15 cellular contexts compared by ENCODE assay signal in the genomic region with DNA sequence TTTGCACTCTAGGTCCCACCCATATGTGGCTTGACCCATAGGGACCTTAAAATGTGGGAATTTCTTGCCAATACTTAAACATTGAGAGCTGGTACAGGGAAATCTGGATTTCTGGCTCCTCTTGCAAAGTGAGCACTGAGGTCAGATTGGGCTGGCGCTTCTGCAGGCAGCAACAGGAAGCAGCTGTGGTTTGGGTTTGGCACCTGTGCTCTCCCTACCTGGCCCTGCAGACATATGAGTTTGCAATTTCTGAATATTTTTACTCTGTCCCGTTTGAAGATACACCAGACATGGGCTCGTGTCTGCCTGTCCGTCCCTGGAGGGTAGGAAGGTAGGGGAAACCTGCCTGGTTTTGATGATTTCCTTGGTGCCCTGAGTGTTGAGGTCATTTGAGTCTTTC.
DNase-seq lines count a peak whose midpoint lies in the region; ATAC-seq lines count a peak whose summit lies in the region.
"Had no signal": no experiment of that assay in that cellular context is flagged by ENCODE, and none has a peak within 500 bp of the region (broad histone marks: within the 10 kb centered on the region; RNA-seq: fewer than 3 reads in every experiment).

No MANE protein-coding gene starts in this region.

- H3K4me3 Mint-ChIP-seq in activated naive CD8-positive, alpha-beta T cell treated with anti-CD3 and anti-CD28 coated beads, Interleukin-2, amount 10 ng/mL, durations not matched to agents 7 days and 5 days = peak overlapping the region; percentile 7
- no peak overlapping the region for H3K4me3 Mint-ChIP-seq in activated naive CD8-positive, alpha-beta T cell treated with anti-CD3 and anti-CD28 coated beads, Interleukin-2, amount 50 U/mL, for 24 hours
- H3K4me3 Mint-ChIP-seq in activated naive CD4-positive, alpha-beta T cell treated with anti-CD3 and anti-CD28 coated beads for 36 hours = no peak overlapping the region
- peak overlapping the region; percentile 16 for H3K4me3 Mint-ChIP-seq in stimulated activated memory B cell treated with anti-CD40 and anti-IgM and Interleukin-4, amounts not matched to agents 10 μg/mL and 1 μg/mL and 100 μg/mL, for 72 hours
- H3K4me3 Mint-ChIP-seq: endodermal cell had no signal

- ATAC-seq in activated naive CD8-positive, alpha-beta T cell treated with anti-CD3 and anti-CD28 coated beads, Interleukin-2, amount 10 ng/mL, durations not matched to agents 7 days and 5 days (ENCODE audit: low read depth) = peak; percentile 82
- no peak for ATAC-seq in activated naive CD8-positive, alpha-beta T cell treated with anti-CD3 and anti-CD28 coated beads, Interleukin-2, amount 50 U/mL, for 24 hours
- peak; percentile 90 for ATAC-seq in stimulated activated memory B cell treated with anti-CD40 and anti-IgM and Interleukin-4, amounts not matched to agents 10 μg/mL and 1 μg/mL and 100 μg/mL, for 72 hours
- no peak for ATAC-seq in sciatic nerve
- no peak for ATAC-seq in HG02588 (IDR thresholded peaks at IDR 0.05; ENCODE audit: unreplicated experiment)

- DNase-seq in activated naive CD8-positive, alpha-beta T cell treated with anti-CD3 and anti-CD28 coated beads, Interleukin-2, amount 10 ng/mL, durations not matched to agents 7 days and 5 days = no peak
- no peak for DNase-seq in activated naive CD8-positive, alpha-beta T cell treated with anti-CD3 and anti-CD28 coated beads, Interleukin-2, amount 50 U/mL, for 24 hours
- peak; percentile 24 for DNase-seq in NAMALWA (ENCODE audit: low spot score)
- peak; percentile 46 for DNase-seq in activated naive CD4-positive, alpha-beta T cell treated with anti-CD3 and anti-CD28 coated beads for 36 hours
- DNase-seq in sciatic nerve (ENCODE audit: low spot score) = no peak
- no peak for DNase-seq in cerebellar cortex (ENCODE audit: low spot score)
- DNase-seq: activated CD8-positive, alpha-beta memory T cell treated with anti-CD3 and anti-CD28 coated beads, Interleukin-2, amount 50 U/mL, for 4 hours; AML-193; EL; endodermal cell; islet precursor cell; NCI-H2171; OCI-M1 had no signal

- no peaks in the 10 kb centered on the region for H3K9me3 Mint-ChIP-seq in activated naive CD8-positive, alpha-beta T cell treated with anti-CD3 and anti-CD28 coated beads, Interleukin-2, amount 10 ng/mL, durations not matched to agents 7 days and 5 days
- H3K9me3 Mint-ChIP-seq in activated naive CD8-positive, alpha-beta T cell treated with anti-CD3 and anti-CD28 coated beads, Interleukin-2, amount 50 U/mL, for 24 hours = no peaks in the 10 kb centered on the region
- no peaks in the 10 kb centered on the region for H3K9me3 Mint-ChIP-seq in activated naive CD4-positive, alpha-beta T cell treated with anti-CD3 and anti-CD28 coated beads for 36 hours
- H3K9me3 Mint-ChIP-seq in stimulated activated memory B cell treated with anti-CD40 and anti-IgM and Interleukin-4, amounts not matched to agents 10 μg/mL and 1 μg/mL and 100 μg/mL, for 72 hours = no peaks in the 10 kb centered on the region
- H3K9me3 Mint-ChIP-seq: endodermal cell had no signal

- POLR2A ChIA-PET in activated naive CD8-positive, alpha-beta T cell treated with anti-CD3 and anti-CD28 coated beads, Interleukin-2, amount 10 ng/mL, durations not matched to agents 7 days and 5 days (lab: Charles Lee) = no interaction called here

- intact Hi-C loops in activated naive CD4-positive, alpha-beta T cell treated with anti-CD3 and anti-CD28 coated beads for 36 hours (cut with micrococcal nuclease) = no loop called here
- intact Hi-C loops in sciatic nerve (cut with DNase I) = no loop called here

- CTCF ChIA-PET in activated naive CD4-positive, alpha-beta T cell treated with anti-CD3 and anti-CD28 coated beads for 36 hours (lab: Charles Lee) = no interaction called here

- H3K36me3 Mint-ChIP-seq in activated naive CD8-positive, alpha-beta T cell treated with anti-CD3 and anti-CD28 coated beads, Interleukin-2, amount 10 ng/mL, durations not matched to agents 7 days and 5 days = no peaks in the 10 kb centered on the region
- H3K36me3 Mint-ChIP-seq in activated naive CD8-positive, alpha-beta T cell treated with anti-CD3 and anti-CD28 coated beads, Interleukin-2, amount 50 U/mL, for 24 hours (ENCODE audit: low read depth) = no peaks in the 10 kb centered on the region
- no peaks in the 10 kb centered on the region for H3K36me3 Mint-ChIP-seq in activated naive CD4-positive, alpha-beta T cell treated with anti-CD3 and anti-CD28 coated beads for 36 hours (ENCODE audit: low read depth)
- H3K36me3 Mint-ChIP-seq in stimulated activated memory B cell treated with anti-CD40 and anti-IgM and Interleukin-4, amounts not matched to agents 10 μg/mL and 1 μg/mL and 100 μg/mL, for 72 hours = no peaks in the 10 kb centered on the region

- H3K4me1 Mint-ChIP-seq in activated naive CD8-positive, alpha-beta T cell treated with anti-CD3 and anti-CD28 coated beads, Interleukin-2, amount 10 ng/mL, durations not matched to agents 7 days and 5 days = peaks cover 15% of the 10 kb centered on the region
- H3K4me1 Mint-ChIP-seq in activated naive CD8-positive, alpha-beta T cell treated with anti-CD3 and anti-CD28 coated beads, Interleukin-2, amount 50 U/mL, for 24 hours = peaks cover 31% of the 10 kb centered on the region
- H3K4me1 Mint-ChIP-seq in activated naive CD4-positive, alpha-beta T cell treated with anti-CD3 and anti-CD28 coated beads for 36 hours (ENCODE audit: low read depth) = peaks cover 27% of the 10 kb centered on the region
- peaks cover 94% of the 10 kb centered on the region for H3K4me1 Mint-ChIP-seq in stimulated activated memory B cell treated with anti-CD40 and anti-IgM and Interleukin-4, amounts not matched to agents 10 μg/mL and 1 μg/mL and 100 μg/mL, for 72 hours

- no peak overlapping the region for H3K27ac Mint-ChIP-seq in activated naive CD8-positive, alpha-beta T cell treated with anti-CD3 and anti-CD28 coated beads, Interleukin-2, amount 10 ng/mL, durations not matched to agents 7 days and 5 days
- no peak overlapping the region for H3K27ac Mint-ChIP-seq in activated naive CD8-positive, alpha-beta T cell treated with anti-CD3 and anti-CD28 coated beads, Interleukin-2, amount 50 U/mL, for 24 hours
- no peak overlapping the region for H3K27ac Mint-ChIP-seq in activated naive CD4-positive, alpha-beta T cell treated with anti-CD3 and anti-CD28 coated beads for 36 hours
- H3K27ac Mint-ChIP-seq in stimulated activated memory B cell treated with anti-CD40 and anti-IgM and Interleukin-4, amounts not matched to agents 10 μg/mL and 1 μg/mL and 100 μg/mL, for 72 hours = peak overlapping the region; percentile 71
- H3K27ac Mint-ChIP-seq: endodermal cell had no signal

- H3K27me3 Mint-ChIP-seq in activated naive CD8-positive, alpha-beta T cell treated with anti-CD3 and anti-CD28 coated beads, Interleukin-2, amount 10 ng/mL, durations not matched to agents 7 days and 5 days = no peaks in the 10 kb centered on the region
- H3K27me3 Mint-ChIP-seq in activated naive CD8-positive, alpha-beta T cell treated with anti-CD3 and anti-CD28 coated beads, Interleukin-2, amount 50 U/mL, for 24 hours = peaks cover 2% of the 10 kb centered on the region
- no peaks in the 10 kb centered on the region for H3K27me3 Mint-ChIP-seq in activated naive CD4-positive, alpha-beta T cell treated with anti-CD3 and anti-CD28 coated beads for 36 hours (ENCODE audit: low read depth)
- H3K27me3 Mint-ChIP-seq in stimulated activated memory B cell treated with anti-CD40 and anti-IgM and Interleukin-4, amounts not matched to agents 10 μg/mL and 1 μg/mL and 100 μg/mL, for 72 hours = no peaks in the 10 kb centered on the region

Comparison
In these comparisons a context has a peak if more than half of its experiments do, and no peak if none do; other contexts are left out.
1. ATAC-seq: peak in activated naive CD8-positive, alpha-beta T cell treated with anti-CD3 and anti-CD28 coated beads, Interleukin-2, amount 10 ng/mL, durations not matched to agents 7 days and 5 days (single experiment) and stimulated activated memory B cell treated with anti-CD40 and anti-IgM and Interleukin-4, amounts not matched to agents 10 μg/mL and 1 μg/mL and 100 μg/mL, for 72 hours (single experiment); none in activated naive CD8-positive, alpha-beta T cell treated with anti-CD3 and anti-CD28 coated beads, Interleukin-2, amount 50 U/mL, for 24 hours (single experiment), sciatic nerve (single experiment) and HG02588 (single experiment).
2. H3K4me3 Mint-ChIP-seq: peak in activated naive CD8-positive, alpha-beta T cell treated with anti-CD3 and anti-CD28 coated beads, Interleukin-2, amount 10 ng/mL, durations not matched to agents 7 days and 5 days (single experiment) and stimulated activated memory B cell treated with anti-CD40 and anti-IgM and Interleukin-4, amounts not matched to agents 10 μg/mL and 1 μg/mL and 100 μg/mL, for 72 hours (single experiment); none in activated naive CD8-positive, alpha-beta T cell treated with anti-CD3 and anti-CD28 coated beads, Interleukin-2, amount 50 U/mL, for 24 hours (single experiment) and activated naive CD4-positive, alpha-beta T cell treated with anti-CD3 and anti-CD28 coated beads for 36 hours (single experiment).
3. DNase-seq: peak in NAMALWA (single experiment) and activated naive CD4-positive, alpha-beta T cell treated with anti-CD3 and anti-CD28 coated beads for 36 hours (single experiment); none in activated naive CD8-positive, alpha-beta T cell treated with anti-CD3 and anti-CD28 coated beads, Interleukin-2, amount 10 ng/mL, durations not matched to agents 7 days and 5 days (single experiment), activated naive CD8-positive, alpha-beta T cell treated with anti-CD3 and anti-CD28 coated beads, Interleukin-2, amount 50 U/mL, for 24 hours (single experiment), sciatic nerve (single experiment) and cerebellar cortex (single experiment).